Comparison of ENCODE assay signal across 9 cellular contexts in genomic region chr3:49686769-49687418, GRCh38. TPM values are rescaled to one million over a fixed set of nuclear protein-coding genes. Genes with fewer than 3 reads are reported as not detected.
DNase-seq lines count a peak whose midpoint lies in the region; ATAC-seq, FAIRE-seq and TF ChIP-seq lines count a peak whose summit lies in the region.
"Not testable (repeated sequence)": the region's sequence is repeated elsewhere in the genome, so short reads cannot be mapped to it uniquely, and the experiment has no call there.
"Had no signal": no experiment of that assay in that cellular context is flagged by ENCODE, and none has a peak within 500 bp of the region (broad histone marks: within the 10 kb centered on the region; RNA-seq: fewer than 3 reads in every experiment).

No MANE protein-coding gene starts in this region.

- H2AFZ ChIP-seq in K562 (ENCODE audit: low read depth, low read length), result not testable (repeated sequence)

- not testable (repeated sequence) for TF ChIP-seq POLR2A in K562 (conservative IDR thresholded peaks at IDR 0.05); ovary (IDR thresholded peaks at IDR 0.05)

- not testable (repeated sequence) for H3K27ac ChIP-seq in K562 (ENCODE audit: extremely low read depth, low read depth, low read length); ovary

- TF ChIP-seq RAD21 in K562 (CRISPR knock-in tag; conservative IDR thresholded peaks at IDR 0.05 in 1 of 2, IDR thresholded peaks at IDR 0.05 in 1 of 2), result not testable (repeated sequence)

- not testable (repeated sequence) for H3K4me2 ChIP-seq in K562 (ENCODE audit: insufficient read depth, low read length)

- H3K4me3 ChIP-seq in AG09309 (ENCODE audit: control insufficient read depth, low read depth, low read length) (peak overlapping the region; percentile 29), NT2/D1 (ENCODE audit: insufficient read length, low read depth) (peak overlapping the region; percentile 42), fibroblast of mammary gland (ENCODE audit: control insufficient read depth, low read depth, low read length) (peak overlapping the region; percentile 25), kidney epithelial cell (ENCODE audit: low read depth, low read length) (peak overlapping the region; percentile 35)
- H3K4me3 ChIP-seq in K562, ovary: not testable (repeated sequence)

- in situ Hi-C loops in K562 (cut with MboI), result not testable (repeated sequence)

- not testable (repeated sequence) for DNase-seq in AG09309 (ENCODE audit: low read depth); K562 (ENCODE audit: extremely low read depth in 1 of 4, low spot score in 3 of 4); kidney epithelial cell (ENCODE audit: low read depth)
- DNase-seq in NT2/D1 (ENCODE audit: low read depth, low spot score), result peak; percentile 66
- DNase-seq in activated CD8-positive, alpha-beta memory T cell treated with anti-CD3 and anti-CD28 coated beads for 24 hours, result peak; percentile 79
- DNase-seq in fibroblast of mammary gland (ENCODE audit: low read depth), result peak; percentile 46
- DNase-seq in ovary, result peak in 4 of 5 donors; percentile 44 to 69 (median 54)
- DNase-seq in stimulated activated CD8-positive, alpha-beta memory T cell treated with anti-CD3 and anti-CD28 coated beads, Interleukin-4, amount 100 ng/mL, for 48 hours, result peak; percentile 76

- POLR2A ChIA-PET in K562 (lab: Yijun Ruan, JAX), result not testable (repeated sequence)

- TF ChIP-seq CTCF in AG09309 (IDR thresholded peaks at IDR 0.05; ENCODE audit: control insufficient read depth, insufficient read depth, low read depth, low read length, missing control alignments); K562 (IDR thresholded peaks at IDR 0.05 in 2 of 3, conservative IDR thresholded peaks at IDR 0.05 in 1 of 3; ENCODE audit: insufficient read depth in 2 of 3, low read depth in 1 of 3, low read length in 3 of 3); fibroblast of mammary gland (conservative IDR thresholded peaks at IDR 0.05; ENCODE audit: control insufficient read depth, insufficient read depth, low read depth, low read length); kidney epithelial cell (IDR thresholded peaks at IDR 0.05; ENCODE audit: insufficient read depth, low read length, poor library complexity, severe bottlenecking); ovary (IDR thresholded peaks at IDR 0.05): not testable (repeated sequence)

- not testable (repeated sequence) for H3K4me1 ChIP-seq in NT2/D1 (ENCODE audit: insufficient read depth, insufficient read length); ovary (ENCODE audit: insufficient read depth)
- peaks cover 6 to 33% of the 10 kb centered on the region in 2 experiments; a peak in 4 of 5 replicates for H3K4me1 ChIP-seq in K562 (replicated peaks in 1 of 2; ENCODE audit: control insufficient read depth in 2 of 2, insufficient read depth in 2 of 2, low read length in 2 of 2)

- H3K9ac ChIP-seq in NT2/D1 (ENCODE audit: insufficient read length, low read depth), result peak overlapping the region; percentile 81
- not testable (repeated sequence) for H3K9ac ChIP-seq in K562 (ENCODE audit: insufficient read depth in 1 of 2, low read depth in 2 of 2, low read length in 2 of 2)

- H3K27me3 ChIP-seq in NT2/D1 (ENCODE audit: insufficient read depth, insufficient read length); K562 (ENCODE audit: control insufficient read depth in 2 of 2, insufficient read depth in 2 of 2, low read length in 2 of 2); kidney epithelial cell (ENCODE audit: control insufficient read depth, insufficient read depth, low read length); ovary: not testable (repeated sequence)

- BruUV-seq in K562 (replicated peaks; lab: Mats Ljungman, UMichigan), result not testable (repeated sequence)

- H4K20me1 ChIP-seq in K562 (replicated peaks; ENCODE audit: control insufficient read depth, insufficient read depth, low read length), result not testable (repeated sequence)

- H3K9me3 ChIP-seq in NT2/D1 (ENCODE audit: insufficient read depth, low read length); K562 (replicated peaks; ENCODE audit: control insufficient read depth, insufficient read depth, low read depth, low read length); ovary: not testable (repeated sequence)

- TF ChIP-seq EP300 in K562 (IDR thresholded peaks at IDR 0.05; ENCODE audit: low read length); ovary (IDR thresholded peaks at IDR 0.05): not testable (repeated sequence)

- 92% methylated on average over 7 of the region's 43 CpGs for WGBS in K562 (ENCODE audit: insufficient coverage, low coverage, missing lambda C conversion rate)
- 8 to 15% (median 11%) methylated on average over 14 to 43 of the region's 43 CpGs for WGBS in ovary, 3 donors

- intact Hi-C loops in K562 (cut with micrococcal nuclease); ovary (cut with DNase I): not testable (repeated sequence)

- CTCF ChIA-PET in K562 (lab: Yijun Ruan, JAX; ENCODE audit: low intra/inter-chr PET ratio), result not testable (repeated sequence)

- not testable (repeated sequence) for ATAC-seq in K562

- H3K36me3 ChIP-seq in NT2/D1 (ENCODE audit: insufficient read depth, insufficient read length, low read length) (peaks cover 34% of the 10 kb centered on the region), K562 (ENCODE audit: control insufficient read depth, insufficient read depth, low read length) (peaks cover 20% of the 10 kb centered on the region; the same call in 1 of the 3 replicates)
- not testable (repeated sequence) for H3K36me3 ChIP-seq in kidney epithelial cell (ENCODE audit: control insufficient read depth, insufficient read depth, low read length); ovary

- FAIRE-seq in K562 (lab: Jason Lieb, UNC), result not testable (repeated sequence)

- not testable (repeated sequence) for H3K9me1 ChIP-seq in K562 (ENCODE audit: control insufficient read depth, insufficient read depth, low read length)

- H3K79me2 ChIP-seq in K562 (ENCODE audit: control insufficient read depth, insufficient read depth, low read length), result peaks cover 22% of the 10 kb centered on the region

RNA-seq across cellular contexts. Expression of gene MST1, which starts 2.4 kb away (rescaled TPM):
- total RNA-seq in K562 (2011; cell fraction: chromatin; rRNA removed; ENCODE audit: low replicate concordance), result 3.9 and 10.8 TPM in 2 replicates
- total RNA-seq in K562 (2011; cell fraction: nucleolus; rRNA removed), result 8.2 and 12.5 TPM in 2 replicates
- 5.0 and 5.1 TPM in 2 replicates for total RNA-seq in K562 (2011; cell fraction: nucleoplasm; rRNA removed)
- 0.23 and 0.57 TPM in 2 replicates for total RNA-seq in K562 (2014; rRNA removed)
- total RNA-seq in K562 (2014; rRNA removed; fragmentation: Illumina TruSeq; extraction: Trizol), result 0.51 TPM in 1 of 2 replicates, not detected in the other
- total RNA-seq in K562 (2015; rRNA removed; fragmentation: Illumina TruSeq; extraction: Trizol), result 0.26 and 0.40 TPM in 2 replicates
- 1.2 and 1.4 TPM in 2 replicates for total RNA-seq in K562 (2021)
- 1.3 and 4.3 TPM in 2 replicates for polyA plus RNA-seq in K562 (2011; rRNA removed)
- polyA plus RNA-seq in K562 (2011; cell fraction: cytosol; rRNA removed), result 0.94 and 1.4 TPM in 2 replicates
- polyA plus RNA-seq in K562 (2011; cell fraction: nucleus; rRNA removed), result 35.5 and 64.0 TPM in 2 replicates
- polyA plus RNA-seq in K562 (2012), result 3.4 and 6.1 TPM in 2 replicates
- 0.30 and 1.1 TPM in 2 replicates for polyA plus RNA-seq in K562 (2014; fragmentation: Illumina TruSeq; extraction: Trizol)
- under 1 TPM; 0.08 to 0.10 TPM for polyA plus RNA-seq in K562 (2014; fragmentation: Nextera tagmentation; extraction: Ambion mirVana)
- 1.8 and 5.0 TPM in 2 replicates for polyA plus RNA-seq in K562 (2014; rRNA removed)
- 0.56 and 1.1 TPM in 2 replicates for polyA minus RNA-seq in K562 (2011; rRNA and poly(A)+ RNA removed)
- polyA minus RNA-seq in K562 (2011; cell fraction: cytosol; rRNA and poly(A)+ RNA removed), result 1.0 and 1.2 TPM in 2 replicates
- 3.1 and 6.1 TPM in 2 replicates for polyA minus RNA-seq in K562 (2011; cell fraction: nucleus; rRNA and poly(A)+ RNA removed)
- total RNA-seq in kidney epithelial cell, result 12.4 and 21.6 TPM in 2 replicates
- total RNA-seq in ovary, result 10 to 100 TPM in 6 of 7 donors, 1 to 10 TPM in 1; 5.2 to 91.0 (median 17.3) TPM
- polyA plus RNA-seq in ovary, result 10 to 100 TPM in 1 of 2 donors, 1 to 10 TPM in 1; 3.5 to 31.3 TPM

RNA-seq across cellular contexts. Expression of gene RNF123, which starts 2.5 kb away (rescaled TPM):
- total RNA-seq in K562 (2011; cell fraction: chromatin; rRNA removed; ENCODE audit: low replicate concordance), result 60.1 and 195 TPM in 2 replicates
- total RNA-seq in K562 (2011; cell fraction: nucleolus; rRNA removed), result 128 and 136 TPM in 2 replicates
- 70.7 and 81.4 TPM in 2 replicates for total RNA-seq in K562 (2011; cell fraction: nucleoplasm; rRNA removed)
- total RNA-seq in K562 (2014; rRNA removed) (15.0 and 24.2 TPM in 2 replicates), K562 (2014; rRNA removed; fragmentation: Illumina TruSeq; extraction: Trizol) (12.5 and 17.5 TPM in 2 replicates), K562 (2015; rRNA removed; fragmentation: Illumina TruSeq; extraction: Trizol) (14.4 and 15.6 TPM in 2 replicates), K562 (2021) (44.6 and 53.1 TPM in 2 replicates), kidney epithelial cell (30.0 and 30.8 TPM in 2 replicates), ovary (10 to 100 TPM; 15.9 to 37.6 (median 24.0) TPM)
- polyA plus RNA-seq in K562 (2011; rRNA removed) (30.4 and 48.7 TPM in 2 replicates), K562 (2014; fragmentation: Illumina TruSeq; extraction: Trizol) (28.8 and 29.6 TPM in 2 replicates), K562 (2014; fragmentation: Nextera tagmentation; extraction: Ambion mirVana) (1 to 10 TPM; 8.7 to 8.8 TPM), K562 (2014; rRNA removed) (34.2 and 35.0 TPM in 2 replicates), ovary (10 to 100 TPM; 16.3 to 26.2 TPM)
- 44.7 and 74.3 TPM in 2 replicates for polyA plus RNA-seq in K562 (2011; cell fraction: cytosol; rRNA removed)
- 195 and 281 TPM in 2 replicates for polyA plus RNA-seq in K562 (2011; cell fraction: nucleus; rRNA removed)
- polyA plus RNA-seq in K562 (2012), result 22.8 and 35.5 TPM in 2 replicates
- 22.1 and 29.0 TPM in 2 replicates for polyA minus RNA-seq in K562 (2011; rRNA and poly(A)+ RNA removed)
- polyA minus RNA-seq in K562 (2011; cell fraction: cytosol; rRNA and poly(A)+ RNA removed), result 28.9 and 31.4 TPM in 2 replicates
- 45.0 and 58.2 TPM in 2 replicates for polyA minus RNA-seq in K562 (2011; cell fraction: nucleus; rRNA and poly(A)+ RNA removed)

RNA-seq across cellular contexts. Expression of gene APEH, which starts 12.7 kb away (rescaled TPM):
- total RNA-seq in K562 (2011; cell fraction: chromatin; rRNA removed; ENCODE audit: low replicate concordance), result 167 and 504 TPM in 2 replicates
- 286 and 325 TPM in 2 replicates for total RNA-seq in K562 (2011; cell fraction: nucleolus; rRNA removed)
- total RNA-seq in K562 (2011; cell fraction: nucleoplasm; rRNA removed), result 167 and 176 TPM in 2 replicates
- 142 and 162 TPM in 2 replicates for total RNA-seq in K562 (2014; rRNA removed)
- 74.1 and 104 TPM in 2 replicates for total RNA-seq in K562 (2014; rRNA removed; fragmentation: Illumina TruSeq; extraction: Trizol)
- total RNA-seq in K562 (2015; rRNA removed; fragmentation: Illumina TruSeq; extraction: Trizol), result 126 and 127 TPM in 2 replicates
- 174 and 177 TPM in 2 replicates for total RNA-seq in K562 (2021)
- polyA plus RNA-seq in K562 (2011; rRNA removed), result 116 and 117 TPM in 2 replicates
- 143 and 217 TPM in 2 replicates for polyA plus RNA-seq in K562 (2011; cell fraction: cytosol; rRNA removed)
- polyA plus RNA-seq in K562 (2011; cell fraction: nucleus; rRNA removed), result 281 and 331 TPM in 2 replicates
- polyA plus RNA-seq in K562 (2012), result 148 and 159 TPM in 2 replicates
- 120 and 130 TPM in 2 replicates for polyA plus RNA-seq in K562 (2014; fragmentation: Illumina TruSeq; extraction: Trizol)
- 10 to 100 TPM; 70.9 to 72.6 TPM for polyA plus RNA-seq in K562 (2014; fragmentation: Nextera tagmentation; extraction: Ambion mirVana)
- polyA plus RNA-seq in K562 (2014; rRNA removed), result 111 and 122 TPM in 2 replicates
- 104 and 133 TPM in 2 replicates for polyA minus RNA-seq in K562 (2011; rRNA and poly(A)+ RNA removed)
- 123 and 130 TPM in 2 replicates for polyA minus RNA-seq in K562 (2011; cell fraction: cytosol; rRNA and poly(A)+ RNA removed)
- 142 and 151 TPM in 2 replicates for polyA minus RNA-seq in K562 (2011; cell fraction: nucleus; rRNA and poly(A)+ RNA removed)
- 141 and 146 TPM in 2 replicates for total RNA-seq in kidney epithelial cell
- 10 to 100 TPM; 33.7 to 90.9 (median 65.1) TPM for total RNA-seq in ovary
- 10 to 100 TPM; 41.6 to 42.8 TPM for polyA plus RNA-seq in ovary

RNA-seq across cellular contexts. Expression of gene AMIGO3, which starts 32.6 kb away (rescaled TPM):
- total RNA-seq in K562 (2011; cell fraction: chromatin; rRNA removed; ENCODE audit: low replicate concordance), result 5.9 TPM in 1 of 2 replicates, not detected in the other
- total RNA-seq in K562 (2011; cell fraction: nucleolus; rRNA removed), result 5.9 and 8.8 TPM in 2 replicates
- 0.51 TPM in 1 of 2 replicates, not detected in the other for total RNA-seq in K562 (2011; cell fraction: nucleoplasm; rRNA removed)
- total RNA-seq in K562 (2014; rRNA removed) (0.68 and 1.4 TPM in 2 replicates), K562 (2014; rRNA removed; fragmentation: Illumina TruSeq; extraction: Trizol) (not detected in 2 replicates), K562 (2015; rRNA removed; fragmentation: Illumina TruSeq; extraction: Trizol) (0.26 TPM in 1 of 2 replicates, not detected in the other), K562 (2021) (0.18 and 0.44 TPM in 2 replicates), kidney epithelial cell (2.9 TPM in 1 of 2 replicates, not detected in the other), ovary (1 to 10 TPM in 1 of 7 donors, under 1 TPM in 3, not detected in 3; 0.22 to 2.0 (median 0.31) TPM)
- polyA plus RNA-seq in K562 (2011; rRNA removed) (0.13 and 0.41 TPM in 2 replicates), K562 (2014; fragmentation: Illumina TruSeq; extraction: Trizol) (0.18 TPM in 1 of 2 replicates, not detected in the other), K562 (2014; fragmentation: Nextera tagmentation; extraction: Ambion mirVana) (not detected), K562 (2014; rRNA removed) (2.0 and 2.8 TPM in 2 replicates), ovary (under 1 TPM in 1 of 2 donors, not detected in 1; 0.77 TPM)
- 3.1 TPM in 1 of 2 replicates, not detected in the other for polyA plus RNA-seq in K562 (2011; cell fraction: cytosol; rRNA removed)
- 2.6 and 8.7 TPM in 2 replicates for polyA plus RNA-seq in K562 (2011; cell fraction: nucleus; rRNA removed)
- polyA plus RNA-seq in K562 (2012), result 0.61 and 4.4 TPM in 2 replicates
- not detected in 2 replicates for polyA minus RNA-seq in K562 (2011; rRNA and poly(A)+ RNA removed)
- polyA minus RNA-seq in K562 (2011; cell fraction: cytosol; rRNA and poly(A)+ RNA removed), result 0.38 and 2.4 TPM in 2 replicates
- polyA minus RNA-seq in K562 (2011; cell fraction: nucleus; rRNA and poly(A)+ RNA removed), result 2.4 and 3.3 TPM in 2 replicates
- total RNA-seq: posterior vena cava had no signal

RNA-seq across cellular contexts. Expression of gene GMPPB, which starts 36.9 kb away (rescaled TPM):
- 23.6 and 70.2 TPM in 2 replicates for total RNA-seq in K562 (2011; cell fraction: chromatin; rRNA removed; ENCODE audit: low replicate concordance)
- total RNA-seq in K562 (2011; cell fraction: nucleolus; rRNA removed), result 47.0 and 56.7 TPM in 2 replicates
- 29.1 and 36.1 TPM in 2 replicates for total RNA-seq in K562 (2011; cell fraction: nucleoplasm; rRNA removed)
- 11.0 and 18.0 TPM in 2 replicates for total RNA-seq in K562 (2014; rRNA removed)
- total RNA-seq in K562 (2014; rRNA removed; fragmentation: Illumina TruSeq; extraction: Trizol), result 4.3 and 5.5 TPM in 2 replicates
- total RNA-seq in K562 (2015; rRNA removed; fragmentation: Illumina TruSeq; extraction: Trizol), result 8.8 and 9.2 TPM in 2 replicates
- 16.4 and 17.4 TPM in 2 replicates for total RNA-seq in K562 (2021)
- polyA plus RNA-seq in K562 (2011; rRNA removed), result 8.1 and 10.3 TPM in 2 replicates
- polyA plus RNA-seq in K562 (2011; cell fraction: cytosol; rRNA removed), result 8.4 and 10.6 TPM in 2 replicates
- polyA plus RNA-seq in K562 (2011; cell fraction: nucleus; rRNA removed), result 36.7 and 37.8 TPM in 2 replicates
- polyA plus RNA-seq in K562 (2012), result 11.6 and 18.7 TPM in 2 replicates
- polyA plus RNA-seq in K562 (2014; fragmentation: Illumina TruSeq; extraction: Trizol), result 5.8 and 7.4 TPM in 2 replicates
- under 1 TPM; 0.53 to 0.92 TPM for polyA plus RNA-seq in K562 (2014; fragmentation: Nextera tagmentation; extraction: Ambion mirVana)
- 11.3 and 13.3 TPM in 2 replicates for polyA plus RNA-seq in K562 (2014; rRNA removed)
- polyA minus RNA-seq in K562 (2011; rRNA and poly(A)+ RNA removed), result 7.8 and 8.5 TPM in 2 replicates
- 6.6 and 7.7 TPM in 2 replicates for polyA minus RNA-seq in K562 (2011; cell fraction: cytosol; rRNA and poly(A)+ RNA removed)
- polyA minus RNA-seq in K562 (2011; cell fraction: nucleus; rRNA and poly(A)+ RNA removed), result 22.8 and 34.7 TPM in 2 replicates
- 44.0 and 53.2 TPM in 2 replicates for total RNA-seq in kidney epithelial cell
- 10 to 100 TPM; 14.5 to 38.5 (median 29.2) TPM for total RNA-seq in ovary
- polyA plus RNA-seq in ovary, result 1 to 10 TPM; 4.7 to 9.4 TPM
